ENCODE assay signal across 9 cellular contexts in genomic region chr20:3160418-3160817, GRCh38. TPM values are rescaled to one million over a fixed set of nuclear protein-coding genes. Genes with fewer than 3 reads are reported as not detected.
A peak's percentile ranks its signal among the peaks of the same experiment; 100 is the strongest.
DNase-seq lines count a peak whose midpoint lies in the region; ATAC-seq and TF ChIP-seq lines count a peak whose summit lies in the region.
"Had no signal": no experiment of that assay in that cellular context is flagged by ENCODE, and none has a peak within 500 bp of the region (broad histone marks: within the 10 kb centered on the region; RNA-seq: fewer than 3 reads in every experiment).

No MANE protein-coding gene starts in this region.

- no peak overlapping the region for H3K9ac ChIP-seq in endodermal cell (ENCODE audit: extremely low read depth, low read length, poor library complexity, severe bottlenecking)

- H4K20me1 ChIP-seq in PC-9 (ENCODE audit: insufficient read depth) = peaks cover 34% of the 10 kb centered on the region

- H3K36me3 Mint-ChIP-seq in endodermal cell (ENCODE audit: low read depth) = peaks cover 18% of the 10 kb centered on the region

- no peak overlapping the region for H3K27ac Mint-ChIP-seq in endodermal cell

- WGBS in endodermal cell (ENCODE audit: insufficient coverage in 1 of 2, insufficient read length in 1 of 2), 2 experiments = 93 to 94% methylated on average over 6 of the region's 6 CpGs

- H3K36me3 ChIP-seq in PC-9 (ENCODE audit: low read depth) = no peaks in the 10 kb centered on the region
- no peaks in the 10 kb centered on the region for H3K36me3 ChIP-seq in endodermal cell (ENCODE audit: control insufficient read depth, insufficient read depth, low read length)

- H3K79me2 ChIP-seq in PC-9 (ENCODE audit: low read depth) = peaks cover 51% of the 10 kb centered on the region

- H3K4me3 Mint-ChIP-seq in endodermal cell = peak overlapping the region; percentile 97

- CTCF ChIA-PET in PC-9 (lab: Charles Lee) = interaction anchor here (0.7 kb wide), 2 partner anchors 55 to 154 kb away, joined by 5 to 9 read pairs; no protein-coding TSS in a partner anchor

- BruUV-seq in PC-9 (replicated peaks; lab: Mats Ljungman, UMichigan) = no TSS peak

- H3K4me1 ChIP-seq in PC-9 (replicated peaks; ENCODE audit: insufficient read depth) (peaks cover 21% of the 10 kb centered on the region), endodermal cell (ENCODE audit: control insufficient read depth, insufficient read depth, low read length) (peaks cover 3% of the 10 kb centered on the region)

- H3K27me3 ChIP-seq in PC-9 (ENCODE audit: insufficient read depth, low read depth) (no peaks in the 10 kb centered on the region), endodermal cell (ENCODE audit: control insufficient read depth, insufficient read depth, low read length, poor library complexity, severe bottlenecking) (no peaks in the 10 kb centered on the region)

- peaks cover 20% of the 10 kb centered on the region for H3K4me1 Mint-ChIP-seq in endodermal cell

- no peak overlapping the region for H3K27ac ChIP-seq in PC-9
- H3K27ac ChIP-seq in endodermal cell (ENCODE audit: low read depth, low read length) = no peak overlapping the region
- H3K27ac ChIP-seq in skin epidermis = peak overlapping the region in 4 of 21 experiments; percentile 93 to 95 (median 94)

- H3F3A ChIP-seq in PC-9 (ENCODE audit: insufficient read depth, low read depth) = peaks cover 7% of the 10 kb centered on the region; the same call in 1 of the 2 replicates

- peak overlapping the region; percentile 100 for H3K4me2 ChIP-seq in PC-9

- H3K27me3 Mint-ChIP-seq in endodermal cell (ENCODE audit: insufficient read depth) = no peaks in the 10 kb centered on the region

- H3K9me3 ChIP-seq in PC-9 (ENCODE audit: insufficient read depth, low read depth) (no peaks in the 10 kb centered on the region), endodermal cell (ENCODE audit: control insufficient read depth, low read length) (no peaks in the 10 kb centered on the region)
- H3K9me3 ChIP-seq: left lung had no signal

- TF ChIP-seq CTCF in PC-9 (conservative IDR thresholded peaks at IDR 0.05) (no peak), endodermal cell (conservative IDR thresholded peaks at IDR 0.05) (no peak)

- peak overlapping the region; percentile 96 for H2AFZ ChIP-seq in PC-9

- DNase-seq in activated CD4-positive, alpha-beta T cell treated with anti-CD3 and anti-CD28 coated beads for 48 hours = peak; percentile 34
- DNase-seq in activated CD4-positive, alpha-beta T cell treated with anti-CD3 and anti-CD28 coated beads for 4 hours = no peak
- no peak for DNase-seq in PC-9
- no peak for DNase-seq in endodermal cell
- DNase-seq in SIG-M5 treated with dmso at 0.1 percent for 504 hours (lab: John Stamatoyannopoulos, UW; ENCODE audit: unreplicated experiment) = no peak
- no peak for DNase-seq in dedifferentiated amniotic fluid mesenchymal stem cell (ENCODE audit: extremely low spot score)

- intact Hi-C loops in PC-9 (cut with micrococcal nuclease; ENCODE audit: unreplicated experiment) = no loop called here

- H3K9me3 Mint-ChIP-seq in endodermal cell = peaks cover 3% of the 10 kb centered on the region

- POLR2A ChIA-PET in PC-9 (lab: Charles Lee; ENCODE audit: unreplicated experiment) = no interaction called here

- H3K4me3 ChIP-seq in PC-9 (peak overlapping the region; percentile 95; the same call in 1 of the 2 replicates), endodermal cell (ENCODE audit: low read length) (no peak overlapping the region), skin epidermis (peak overlapping the region in 6 of 7 experiments; percentile 66 to 95 (median 84))

- no peaks in the 10 kb centered on the region for H3K9me2 ChIP-seq in PC-9 (ENCODE audit: insufficient read depth)

- ATAC-seq in HG03342 (IDR thresholded peaks at IDR 0.05; ENCODE audit: unreplicated experiment) = no peak

RNA-seq across cellular contexts. Expression of gene FASTKD5, which starts 0.8 kb away (rescaled TPM):
- total RNA-seq in PC-9 (2021) = 11.6 and 16.2 TPM in 2 replicates
- total RNA-seq in endodermal cell = 10 to 100 TPM; 13.9 to 20.0 TPM
- 11.9 TPM for polyA plus RNA-seq in endodermal cell (2013, experiment 1 of 2)
- polyA plus RNA-seq in endodermal cell (2013, experiment 2 of 2) = 10.1 TPM

RNA-seq across cellular contexts. Expression of gene UBOX5, which starts 0.8 kb away (rescaled TPM):
- total RNA-seq in PC-9 (2021) (6.4 and 9.4 TPM in 2 replicates), endodermal cell (10 to 100 TPM in 1 of 2 donors, 1 to 10 TPM in 1; 5.3 to 10.8 TPM)
- 6.6 TPM for polyA plus RNA-seq in endodermal cell (2013, experiment 1 of 2)
- 6.8 TPM for polyA plus RNA-seq in endodermal cell (2013, experiment 2 of 2)

RNA-seq across cellular contexts. Expression of gene LZTS3, which starts 12.9 kb away (rescaled TPM):
- total RNA-seq in PC-9 (2021) (10.4 and 17.6 TPM in 2 replicates), endodermal cell (10 to 100 TPM; 26.8 to 27.7 TPM)
- 8.8 TPM for polyA plus RNA-seq in endodermal cell (2013, experiment 1 of 2)
- 7.5 TPM for polyA plus RNA-seq in endodermal cell (2013, experiment 2 of 2)

RNA-seq across cellular contexts. Expression of gene DDRGK1, which starts 44.1 kb away (rescaled TPM):
- total RNA-seq in PC-9 (2021) = 70.4 and 87.6 TPM in 2 replicates
- 10 to 100 TPM; 55.0 to 59.3 TPM for total RNA-seq in endodermal cell
- 45.8 TPM for polyA plus RNA-seq in endodermal cell (2013, experiment 1 of 2)
- 38.0 TPM for polyA plus RNA-seq in endodermal cell (2013, experiment 2 of 2)

RNA-seq across cellular contexts. Expression of gene ITPA, which starts 48.9 kb away (rescaled TPM):
- 69.2 and 93.5 TPM in 2 replicates for total RNA-seq in PC-9 (2021)
- 10 to 100 TPM; 50.8 to 53.6 TPM for total RNA-seq in endodermal cell
- 47.9 TPM for polyA plus RNA-seq in endodermal cell (2013, experiment 1 of 2)
- 37.1 TPM for polyA plus RNA-seq in endodermal cell (2013, experiment 2 of 2)
